ENCODE assay signal across 10 cellular contexts in the genomic region with DNA sequence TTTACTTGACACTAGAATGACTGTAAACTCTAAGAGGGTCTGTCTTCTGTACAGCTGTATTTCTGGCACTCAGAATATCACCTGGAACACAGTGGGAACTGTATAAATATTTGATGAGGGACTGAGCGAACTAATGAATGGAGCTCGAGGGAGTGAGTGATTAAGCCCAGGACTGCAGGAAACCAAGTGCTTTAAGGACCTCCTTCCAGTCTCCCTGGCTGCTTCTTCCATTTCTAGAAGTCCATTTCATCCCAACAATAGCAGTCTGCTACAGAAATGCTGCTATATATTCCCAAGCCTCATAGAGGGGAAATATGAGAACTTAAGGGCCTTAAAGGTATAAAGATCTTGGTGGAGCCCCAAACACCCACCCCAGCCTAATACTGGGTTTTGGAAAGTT. TPM values are rescaled to one million over a fixed set of nuclear protein-coding genes. Genes with fewer than 3 reads are reported as not detected.
"Had no signal": no experiment of that assay in that cellular context is flagged by ENCODE, and none has a peak within 500 bp of the region (broad histone marks: within the 10 kb centered on the region; RNA-seq: fewer than 3 reads in every experiment).

No MANE protein-coding gene starts in this region.

- H3K27ac ChIP-seq: HL-60 had no signal

- H2AFZ ChIP-seq: GM23338 had no signal

- H3K4me1 Mint-ChIP-seq: GM23338 had no signal

- ATAC-seq: GM23338, HepG2 had no signal

- FAIRE-seq: H1, H54, HepG2 had no signal

- DNase-seq: H9, HCEC 1CT, KBM-7 had no signal

- H3K4me3 ChIP-seq: GM23338 had no signal

- H3K4me3 Mint-ChIP-seq: GM23338, H9, IgD-negative memory B cell had no signal

- H3K27ac Mint-ChIP-seq: GM23338, H9, IgD-negative memory B cell had no signal

- H3K4me2 ChIP-seq: GM23338 had no signal

RNA-seq across cellular contexts. Expression of a gene that starts 2.8 kb away (rescaled TPM):
- total RNA-seq: GM23338, H1, H9, HepG2, HT1080 had no signal
- polyA plus RNA-seq: GM23338, H1, IgD-negative memory B cell had no signal

RNA-seq across cellular contexts. Expression of a gene that starts 41.5 kb away (rescaled TPM):
- polyA plus RNA-seq: GM23338, IgD-negative memory B cell had no signal
